ENCODE assay signal across 1 cellular context in the genomic region with DNA sequence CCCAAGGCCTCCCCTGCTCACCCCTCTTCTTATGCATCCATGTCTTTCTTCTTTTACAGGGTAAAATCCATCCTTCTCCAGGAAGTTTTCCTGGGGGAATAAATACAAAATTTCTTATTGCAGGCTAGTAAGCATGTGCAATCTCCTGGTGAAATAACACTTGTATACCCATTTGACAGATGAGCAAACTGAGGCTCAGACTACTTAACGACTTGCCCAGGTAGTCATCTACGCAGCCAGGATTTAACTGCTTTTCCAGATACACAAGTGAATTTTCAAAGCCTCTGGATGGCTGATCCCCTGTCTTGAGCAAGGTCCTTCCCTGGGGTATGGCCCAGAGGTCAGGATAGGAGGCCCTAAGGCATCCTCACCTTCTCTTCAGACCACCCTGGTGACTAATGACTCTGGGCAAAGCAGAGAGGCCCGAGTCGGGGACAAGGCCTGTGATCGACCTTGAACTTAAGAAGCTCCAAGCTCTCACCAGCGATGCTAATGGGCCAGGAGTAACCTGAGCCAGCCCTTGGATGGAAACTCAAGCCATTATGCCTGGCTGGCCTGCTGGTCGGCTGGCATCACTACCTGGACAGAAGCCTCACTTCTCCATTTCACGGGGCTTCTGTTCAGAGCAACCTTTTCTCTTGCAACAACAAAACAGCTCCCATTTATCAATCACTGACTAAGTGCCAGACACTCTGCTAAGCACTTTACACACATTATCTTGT.
TF ChIP-seq lines count a peak whose summit lies in the region.

No MANE protein-coding gene starts in this region.

TF ChIP-seq in HepG2, 621 proteins besides CTCF, POLR2A, EP300 and RAD21 (continued from another document):
- TF ChIP-seq KDM4B (CRISPR knock-in tag; IDR thresholded peaks at IDR 0.05), result no peak
TF ChIP-seq in HepG2: peak in this region for 2.
